13 cellular contexts compared by ENCODE assay signal in genomic region chr15:88865498-88866099, GRCh38.
"Had no signal": no experiment of that assay in that cellular context is flagged by ENCODE, and none has a peak within 500 bp of the region (broad histone marks: within the 10 kb centered on the region; RNA-seq: fewer than 3 reads in every experiment).

No MANE protein-coding gene starts in this region.

- ATAC-seq: SK-N-SH treated with all-trans-retinoic acid at 6 μM for 48 hours had no signal

- H3K27me3 ChIP-seq: sigmoid colon had no signal

- H3K36me3 Mint-ChIP-seq: type B pancreatic cell had no signal

- H3K9me3 ChIP-seq: left ventricle myocardium inferior, sigmoid colon had no signal

- H3K4me3 Mint-ChIP-seq: activated naive CD8-positive, alpha-beta T cell; nephron; T-helper 1 cell treated with Interleukin-12 subunit alpha and Interleukin-12 subunit beta and Interleukin-4 antibody, amounts not matched to agents 30 μg/mL and 1 μg/mL, for 36 hours; type B pancreatic cell had no signal

- H3K27ac Mint-ChIP-seq: activated naive CD8-positive, alpha-beta T cell; nephron; T-helper 1 cell treated with Interleukin-12 subunit alpha and Interleukin-12 subunit beta and Interleukin-4 antibody, amounts not matched to agents 30 μg/mL and 1 μg/mL, for 36 hours; type B pancreatic cell had no signal

- H3K27ac ChIP-seq: left ventricle myocardium inferior, sigmoid colon had no signal

- H3K36me3 ChIP-seq: left ventricle myocardium inferior, sigmoid colon had no signal

- H3K4me1 Mint-ChIP-seq: nephron had no signal

- H3K27me3 Mint-ChIP-seq: activated naive CD8-positive, alpha-beta T cell had no signal

- DNase-seq: activated CD4-positive, alpha-beta T cell treated with anti-CD3 and anti-CD28 coated beads, Interleukin-2, amount 50 U/mL, for 1 hour; activated effector memory CD4-positive, alpha-beta T cell treated with Interleukin-2 at 50 U/mL for 16 hours; anterior cingulate cortex; left ventricle myocardium inferior; mesenchymal stem cell; sigmoid colon; stimulated activated CD4-positive, alpha-beta T cell treated with anti-CD3 and anti-CD28 coated beads, Interleukin-2, amount 100 ng/mL, for 24 hours; stimulated activated naive CD4-positive, alpha-beta T cell treated with Interleukin-2 at 50 U/mL for 16 hours had no signal

- H3K9me3 Mint-ChIP-seq: nephron; T-helper 1 cell treated with Interleukin-12 subunit alpha and Interleukin-12 subunit beta and Interleukin-4 antibody, amounts not matched to agents 30 μg/mL and 1 μg/mL, for 36 hours; type B pancreatic cell had no signal

- H3K4me1 ChIP-seq: left ventricle myocardium inferior, sigmoid colon had no signal

- H3K4me3 ChIP-seq: left ventricle myocardium inferior, sigmoid colon had no signal
